ENCODE assay signal across 1 cellular context in genomic region chr2:187297806-187298205, GRCh38.
TF ChIP-seq lines count a peak whose summit lies in the region.

No MANE protein-coding gene starts in this region.

TF ChIP-seq in SK-N-SH treated with all-trans-retinoic acid at 6 μM for 48 hours, 23 proteins besides CTCF, POLR2A, EP300 and RAD21 (continued from another document):
- TF ChIP-seq, protein P1, sequence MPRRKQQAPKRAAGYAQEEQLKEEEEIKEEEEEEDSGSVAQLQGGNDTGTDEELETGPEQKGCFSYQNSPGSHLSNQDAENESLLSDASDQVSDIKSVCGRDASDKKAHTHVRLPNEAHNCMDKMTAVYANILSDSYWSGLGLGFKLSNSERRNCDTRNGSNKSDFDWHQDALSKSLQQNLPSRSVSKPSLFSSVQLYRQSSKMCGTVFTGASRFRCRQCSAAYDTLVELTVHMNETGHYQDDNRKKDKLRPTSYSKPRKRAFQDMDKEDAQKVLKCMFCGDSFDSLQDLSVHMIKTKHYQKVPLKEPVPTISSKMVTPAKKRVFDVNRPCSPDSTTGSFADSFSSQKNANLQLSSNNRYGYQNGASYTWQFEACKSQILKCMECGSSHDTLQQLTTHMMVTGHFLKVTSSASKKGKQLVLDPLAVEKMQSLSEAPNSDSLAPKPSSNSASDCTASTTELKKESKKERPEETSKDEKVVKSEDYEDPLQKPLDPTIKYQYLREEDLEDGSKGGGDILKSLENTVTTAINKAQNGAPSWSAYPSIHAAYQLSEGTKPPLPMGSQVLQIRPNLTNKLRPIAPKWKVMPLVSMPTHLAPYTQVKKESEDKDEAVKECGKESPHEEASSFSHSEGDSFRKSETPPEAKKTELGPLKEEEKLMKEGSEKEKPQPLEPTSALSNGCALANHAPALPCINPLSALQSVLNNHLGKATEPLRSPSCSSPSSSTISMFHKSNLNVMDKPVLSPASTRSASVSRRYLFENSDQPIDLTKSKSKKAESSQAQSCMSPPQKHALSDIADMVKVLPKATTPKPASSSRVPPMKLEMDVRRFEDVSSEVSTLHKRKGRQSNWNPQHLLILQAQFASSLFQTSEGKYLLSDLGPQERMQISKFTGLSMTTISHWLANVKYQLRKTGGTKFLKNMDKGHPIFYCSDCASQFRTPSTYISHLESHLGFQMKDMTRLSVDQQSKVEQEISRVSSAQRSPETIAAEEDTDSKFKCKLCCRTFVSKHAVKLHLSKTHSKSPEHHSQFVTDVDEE (CRISPR knock-in tag; IDR thresholded peaks at IDR 0.05) = no peak
- TF ChIP-seq SNAI2 (CRISPR knock-in tag; IDR thresholded peaks at IDR 0.05) = no peak
- no peak for TF ChIP-seq ZFP30 (CRISPR knock-in tag; IDR thresholded peaks at IDR 0.05)
- no peak for TF ChIP-seq ZNF565 (CRISPR knock-in tag; conservative IDR thresholded peaks at IDR 0.05; ENCODE audit: low read depth)
- no peak for TF ChIP-seq POU6F1 (CRISPR knock-in tag; IDR thresholded peaks at IDR 0.05; ENCODE audit: borderline replicate concordance, low read depth)
